Comparison of ENCODE assay signal across 6 cellular contexts in genomic region chr6:27768556-27768955, GRCh38.
"Had no signal": no experiment of that assay in that cellular context is flagged by ENCODE, and none has a peak within 500 bp of the region (broad histone marks: within the 10 kb centered on the region; RNA-seq: fewer than 3 reads in every experiment).

No MANE protein-coding gene starts in this region.

- H3K4me3 ChIP-seq: GM23338 had no signal

- ATAC-seq: HepG2 had no signal

- H3K27me3 Mint-ChIP-seq: IgD-negative memory B cell had no signal

- H3K9me3 Mint-ChIP-seq: IgD-negative memory B cell had no signal

- H3K4me3 Mint-ChIP-seq: GM23338, H9, IgD-negative memory B cell had no signal

- H3K4me2 ChIP-seq: GM23338 had no signal

- H3K27ac ChIP-seq: HL-60 had no signal

- H2AFZ ChIP-seq: GM23338 had no signal

- H3K27ac Mint-ChIP-seq: GM23338, H9, IgD-negative memory B cell had no signal

- H3K36me3 Mint-ChIP-seq: IgD-negative memory B cell had no signal

- DNase-seq: HCEC 1CT had no signal
